1 cellular context compared by ENCODE assay signal in the genomic region with DNA sequence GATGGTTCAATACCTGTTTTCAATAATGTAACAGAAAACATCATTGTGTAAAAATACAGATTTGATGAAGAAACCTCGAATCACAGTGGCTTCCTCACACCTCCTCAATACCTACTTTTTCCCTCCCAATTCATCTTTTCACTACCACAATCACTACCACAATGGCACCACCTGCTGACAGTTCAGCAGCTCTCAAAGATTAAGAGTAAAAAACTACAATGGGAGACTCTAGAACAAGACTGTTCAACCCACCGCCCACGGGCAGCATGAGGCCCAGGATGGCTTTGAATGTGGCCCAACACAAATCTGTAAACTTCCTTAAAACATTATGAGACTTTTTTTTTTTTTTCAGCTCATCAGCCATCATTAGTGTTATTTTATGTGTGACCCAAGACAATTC.
TF ChIP-seq lines count a peak whose summit lies in the region.

No MANE protein-coding gene starts in this region.

TF ChIP-seq in HepG2, 621 proteins besides CTCF, POLR2A, EP300 and RAD21:
- TF ChIP-seq ZNF510 (CRISPR knock-in tag; IDR thresholded peaks at IDR 0.05; ENCODE audit: low read depth): no peak
- peak; percentile 23; the same call in 1 of the 2 replicates for TF ChIP-seq STAG1 (CRISPR knock-in tag; IDR thresholded peaks at IDR 0.05)
- TF ChIP-seq ZNF333 (CRISPR knock-in tag; IDR thresholded peaks at IDR 0.05; ENCODE audit: borderline replicate concordance): no peak
- TF ChIP-seq MED13 (CRISPR knock-in tag; IDR thresholded peaks at IDR 0.05): no peak
- TF ChIP-seq NR2C2 (CRISPR knock-in tag; IDR thresholded peaks at IDR 0.05; ENCODE audit: borderline replicate concordance): no peak
- TF ChIP-seq, protein P1, sequence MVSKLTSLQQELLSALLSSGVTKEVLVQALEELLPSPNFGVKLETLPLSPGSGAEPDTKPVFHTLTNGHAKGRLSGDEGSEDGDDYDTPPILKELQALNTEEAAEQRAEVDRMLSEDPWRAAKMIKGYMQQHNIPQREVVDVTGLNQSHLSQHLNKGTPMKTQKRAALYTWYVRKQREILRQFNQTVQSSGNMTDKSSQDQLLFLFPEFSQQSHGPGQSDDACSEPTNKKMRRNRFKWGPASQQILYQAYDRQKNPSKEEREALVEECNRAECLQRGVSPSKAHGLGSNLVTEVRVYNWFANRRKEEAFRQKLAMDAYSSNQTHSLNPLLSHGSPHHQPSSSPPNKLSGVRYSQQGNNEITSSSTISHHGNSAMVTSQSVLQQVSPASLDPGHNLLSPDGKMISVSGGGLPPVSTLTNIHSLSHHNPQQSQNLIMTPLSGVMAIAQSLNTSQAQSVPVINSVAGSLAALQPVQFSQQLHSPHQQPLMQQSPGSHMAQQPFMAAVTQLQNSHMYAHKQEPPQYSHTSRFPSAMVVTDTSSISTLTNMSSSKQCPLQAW (CRISPR knock-in tag; IDR thresholded peaks at IDR 0.05): no peak
TF ChIP-seq in HepG2: peak in this region for 1.
